ENCODE assay signal across 10 cellular contexts in the genomic region with DNA sequence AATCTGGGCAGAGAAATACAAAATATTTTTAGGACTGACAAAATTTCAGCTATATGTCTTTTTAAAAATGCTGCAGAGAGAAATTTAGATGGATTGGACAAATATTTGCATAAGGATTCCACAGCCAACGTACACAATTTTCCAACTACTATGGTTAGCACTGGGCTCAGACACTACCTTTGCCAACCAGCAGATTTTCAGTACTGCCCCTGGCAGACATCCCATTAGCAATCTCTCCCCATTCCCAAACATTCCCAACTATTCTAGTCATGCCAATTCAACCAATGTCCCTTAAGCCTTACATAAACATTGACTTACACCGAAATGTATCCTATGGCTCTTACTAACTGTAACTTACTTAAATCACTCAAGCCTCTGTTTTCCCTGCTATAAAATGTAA. TPM values are rescaled to one million over a fixed set of nuclear protein-coding genes. Genes with fewer than 3 reads are reported as not detected.
"Had no signal": no experiment of that assay in that cellular context is flagged by ENCODE, and none has a peak within 500 bp of the region (broad histone marks: within the 10 kb centered on the region; RNA-seq: fewer than 3 reads in every experiment).

No MANE protein-coding gene starts in this region.

RNA-seq across cellular contexts. Expression of a gene that starts 30.3 kb away (rescaled TPM):
- total RNA-seq: ascending aorta, cardiac septum, colonic mucosa, esophagus mucosa, lower leg skin, mesenteric fat pad, prostate gland, right cardiac atrium, vagina had no signal
- polyA plus RNA-seq: heart left ventricle, right cardiac atrium had no signal
